12 cellular contexts compared by ENCODE assay signal in the genomic region with DNA sequence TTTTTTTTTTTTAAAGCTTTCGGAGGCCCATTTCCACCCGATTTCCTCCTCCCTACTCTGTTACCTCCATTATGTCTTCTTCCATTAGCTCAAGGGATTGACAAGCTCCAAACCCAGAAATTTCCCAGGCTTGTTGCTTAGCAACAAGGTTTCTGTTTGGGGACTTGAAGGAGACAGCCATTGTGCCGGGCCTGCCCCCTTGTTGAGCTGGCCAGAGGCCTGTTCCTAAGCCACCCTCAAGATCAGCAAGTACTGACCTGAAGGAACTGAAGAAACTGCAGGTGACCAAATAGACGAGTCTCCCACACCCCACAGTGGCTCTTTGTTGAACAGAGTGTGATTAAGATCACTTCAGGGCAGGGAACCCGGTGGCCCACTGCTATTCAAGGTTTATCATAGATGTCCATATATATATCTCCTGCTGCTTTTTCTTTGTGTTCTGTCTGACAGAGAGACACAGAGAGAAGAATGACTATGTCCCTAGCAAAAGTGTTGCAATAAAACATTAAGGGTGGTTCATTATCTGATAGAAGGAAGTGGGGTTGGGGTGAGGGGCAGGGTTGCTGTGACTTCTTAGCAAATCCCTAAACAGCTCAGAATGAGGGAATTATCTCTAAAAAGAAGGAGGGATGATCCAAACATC.
DNase-seq lines count a peak whose midpoint lies in the region; ATAC-seq and TF ChIP-seq lines count a peak whose summit lies in the region.
"Had no signal": no experiment of that assay in that cellular context is flagged by ENCODE, and none has a peak within 500 bp of the region (broad histone marks: within the 10 kb centered on the region; RNA-seq: fewer than 3 reads in every experiment).

No MANE protein-coding gene starts in this region.

- no peak overlapping the region for H3K4me2 ChIP-seq in OCI-LY7 (ENCODE audit: low read length)

- H3K27ac ChIP-seq in right cardiac atrium (ENCODE audit: low read length): peak overlapping the region; percentile 15
- H3K27ac ChIP-seq in substantia nigra (ENCODE audit: low read depth, low read length, poor library complexity, severe bottlenecking): peak overlapping the region; percentile 98
- H3K27ac ChIP-seq in OCI-LY7 (ENCODE audit: low read depth, low read length, poor library complexity, severe bottlenecking): no peak overlapping the region
- H3K27ac ChIP-seq: esophagus squamous epithelium had no signal

- H3K4me1 ChIP-seq in right cardiac atrium (ENCODE audit: control insufficient read depth, insufficient read depth, low read length) (peaks cover 21% of the 10 kb centered on the region), OCI-LY7 (ENCODE audit: insufficient read depth, low read length, poor library complexity, severe bottlenecking) (no peaks in the 10 kb centered on the region)

- H4K20me1 ChIP-seq in OCI-LY7 (ENCODE audit: insufficient read depth, low read length): no peaks in the 10 kb centered on the region

- intact Hi-C loops in right cardiac atrium (cut with DNase I): no loop called here
- intact Hi-C loops in OCI-LY7 (cut with micrococcal nuclease; ENCODE audit: unreplicated experiment): no loop called here

- no peak for TF ChIP-seq CTCF in OCI-LY7 (conservative IDR thresholded peaks at IDR 0.05; ENCODE audit: low read length)

- no peaks in the 10 kb centered on the region for H3K36me3 ChIP-seq in OCI-LY7 (ENCODE audit: insufficient read depth, low read length)

- peak; percentile 64 to 86 for DNase-seq in NCI-H2081 (lab: John Stamatoyannopoulos, UW)
- no peak for DNase-seq in NCI-H2081 treated with DMSO at 0.1 percent for 48 hours (lab: John Stamatoyannopoulos, UW)
- DNase-seq in SKM-1 treated with dmso at 0.1 percent for 144 hours (lab: John Stamatoyannopoulos, UW; ENCODE audit: unreplicated experiment): peak; percentile 17
- peak in 2 of 3 donors; percentile 63 to 71 for DNase-seq in right cardiac atrium
- peak in 4 of 49 donors; percentile 23 to 31 (median 24) for DNase-seq in substantia nigra (lab: John Stamatoyannopoulos, UW)
- no peak for DNase-seq in OCI-LY7 (ENCODE audit: low spot score)
- no peak for DNase-seq in activated CD4-positive, alpha-beta T cell treated with anti-CD3 and anti-CD28 coated beads, Interleukin-2, amount 50 U/mL, for 1 hour
- DNase-seq: esophagus squamous epithelium, IMR-90, naive B cell, SW 1271 had no signal

- H3K4me3 ChIP-seq in right cardiac atrium (ENCODE audit: low read length): no peak overlapping the region
- H3K4me3 ChIP-seq in OCI-LY7 (ENCODE audit: low read depth, low read length, poor library complexity, severe bottlenecking): no peak overlapping the region
- H3K4me3 ChIP-seq: esophagus squamous epithelium had no signal

- no TSS peak for BruUV-seq in OCI-LY7 (replicated peaks; lab: Mats Ljungman, UMichigan)

- H2AFZ ChIP-seq in OCI-LY7 (ENCODE audit: low read length): no peak overlapping the region

- no peaks in the 10 kb centered on the region for H3K79me2 ChIP-seq in OCI-LY7 (ENCODE audit: insufficient read depth, low read depth, low read length)

- CTCF ChIA-PET in OCI-LY7 (lab: Charles Lee; ENCODE audit: unreplicated experiment): no interaction called here

- ATAC-seq in right cardiac atrium: peak; percentile 51
- no peak for ATAC-seq in activated CD4-positive, CD25-positive, alpha-beta regulatory T cell treated with anti-CD3 and anti-CD28 coated beads, Interleukin-2, amount 50 U/mL, for 24 hours

- H3K27me3 ChIP-seq in right cardiac atrium (ENCODE audit: control insufficient read depth, insufficient read depth): no peaks in the 10 kb centered on the region
- H3K27me3 ChIP-seq: esophagus squamous epithelium had no signal

- H3K9me3 ChIP-seq in right cardiac atrium (ENCODE audit: control insufficient read depth, low read length) (no peaks in the 10 kb centered on the region), OCI-LY7 (ENCODE audit: low read length) (no peaks in the 10 kb centered on the region)

- no peaks in the 10 kb centered on the region for H3K9me2 ChIP-seq in OCI-LY7 (ENCODE audit: insufficient read depth, low read length)

- WGBS in right cardiac atrium: 38% methylated on average over 5 of the region's 5 CpGs

- POLR2A ChIA-PET in OCI-LY7 (lab: Charles Lee): interaction anchor here (0.6 to 1.1 kb wide), 3 partner anchors 105 to 641 kb away, joined by 3 to 4 read pairs (median 3); no protein-coding TSS in a partner anchor

Comparison
In these comparisons a context has a peak if more than half of its experiments do, and no peak if none do; other contexts are left out.
1. DNase-seq: peak in NCI-H2081 (2 of 2), SKM-1 treated with dmso at 0.1 percent for 144 hours (single experiment) and right cardiac atrium (2 of 3); none in NCI-H2081 treated with DMSO at 0.1 percent for 48 hours (single experiment), OCI-LY7 (single experiment) and activated CD4-positive, alpha-beta T cell treated with anti-CD3 and anti-CD28 coated beads, Interleukin-2, amount 50 U/mL, for 1 hour (single experiment).
2. ATAC-seq: peak in right cardiac atrium (2 of 2); none in activated CD4-positive, CD25-positive, alpha-beta regulatory T cell treated with anti-CD3 and anti-CD28 coated beads, Interleukin-2, amount 50 U/mL, for 24 hours (0 of 2).